31 cellular contexts compared by ENCODE assay signal in genomic region chr18:47032945-47033344, GRCh38. TPM values are rescaled to one million over a fixed set of nuclear protein-coding genes. Genes with fewer than 3 reads are reported as not detected.
DNase-seq lines count a peak whose midpoint lies in the region; FAIRE-seq and TF ChIP-seq lines count a peak whose summit lies in the region.
"Had no signal": no experiment of that assay in that cellular context is flagged by ENCODE, and none has a peak within 500 bp of the region (broad histone marks: within the 10 kb centered on the region; RNA-seq: fewer than 3 reads in every experiment).

No MANE protein-coding gene starts in this region.

- no peak overlapping the region for H2BK20ac ChIP-seq in H1 (ENCODE audit: low read length)

- peaks cover 4% of the 10 kb centered on the region for H3K36me3 Mint-ChIP-seq in neural crest cell (ENCODE audit: low read depth)
- peaks cover 3% of the 10 kb centered on the region for H3K36me3 Mint-ChIP-seq in endothelial cell (ENCODE audit: low read depth, unreplicated experiment)
- no peaks in the 10 kb centered on the region for H3K36me3 Mint-ChIP-seq in T-helper 2 cell treated with Interferon-gamma antibody and Interleukin-4, amounts not matched to agents 5 μg/mL and 100 μg/mL, for 36 hours (ENCODE audit: low read depth)
- H3K36me3 Mint-ChIP-seq: CD14-positive monocyte; CD4-positive, CD25-positive, alpha-beta regulatory T cell had no signal

- H3K4me3 Mint-ChIP-seq in neural crest cell (no peak overlapping the region), endothelial cell (ENCODE audit: unreplicated experiment) (no peak overlapping the region)
- H3K4me3 Mint-ChIP-seq in T-helper 2 cell treated with Interferon-gamma antibody and Interleukin-4, amounts not matched to agents 5 μg/mL and 100 μg/mL, for 36 hours = no peak overlapping the region
- H3K4me3 Mint-ChIP-seq: CD14-positive monocyte; CD4-positive, alpha-beta memory T cell; CD4-positive, CD25-positive, alpha-beta regulatory T cell; CD8-positive, alpha-beta memory T cell had no signal

- no peak overlapping the region for H2BK120ac ChIP-seq in H1 (replicated peaks; ENCODE audit: low read depth, low read length)

- H2AK5ac ChIP-seq in H1 (ENCODE audit: low read depth, low read length) = no peak overlapping the region

- H4K20me1 ChIP-seq in H1 (replicated peaks in 1 of 2; ENCODE audit: control insufficient read depth in 1 of 2, insufficient read depth in 2 of 2, low read length in 2 of 2) = no peaks in the 10 kb centered on the region
- H4K20me1 ChIP-seq: BLaER1 had no signal

- H3K23me2 ChIP-seq in H1 (ENCODE audit: low read depth, low read length) = no peaks in the 10 kb centered on the region

- TF ChIP-seq POLR2A in H1 (IDR thresholded peaks at IDR 0.05; ENCODE audit: control extremely low read depth in 1 of 2, low read depth in 2 of 2, low read length in 2 of 2) (no peak), GM12891 (IDR thresholded peaks at IDR 0.05; ENCODE audit: low read depth, low read length) (no peak)

- H3K9me3 Mint-ChIP-seq in neural crest cell = no peaks in the 10 kb centered on the region
- H3K9me3 Mint-ChIP-seq in endothelial cell (ENCODE audit: unreplicated experiment) = no peaks in the 10 kb centered on the region
- no peaks in the 10 kb centered on the region for H3K9me3 Mint-ChIP-seq in T-helper 2 cell treated with Interferon-gamma antibody and Interleukin-4, amounts not matched to agents 5 μg/mL and 100 μg/mL, for 36 hours

- H3K79me2 ChIP-seq in H1 (ENCODE audit: control insufficient read depth in 1 of 2, insufficient read depth in 2 of 2, low read length in 2 of 2) = no peaks in the 10 kb centered on the region

- H3K27ac Mint-ChIP-seq in neural crest cell (ENCODE audit: unreplicated experiment) = peak overlapping the region; percentile 50
- no peak overlapping the region for H3K27ac Mint-ChIP-seq in endothelial cell (ENCODE audit: unreplicated experiment)
- H3K27ac Mint-ChIP-seq in T-helper 2 cell treated with Interferon-gamma antibody and Interleukin-4, amounts not matched to agents 5 μg/mL and 100 μg/mL, for 36 hours = no peak overlapping the region
- H3K27ac Mint-ChIP-seq: CD14-positive monocyte; CD4-positive, alpha-beta memory T cell; CD4-positive, CD25-positive, alpha-beta regulatory T cell had no signal

- DNase-seq in NCI-H69 (lab: John Stamatoyannopoulos, UW) = peak; percentile 49
- DNase-seq in H1 (ENCODE audit: low read depth in 1 of 2, low spot score in 2 of 2) = no peak
- DNase-seq in neural crest cell (ENCODE audit: low read depth, low spot score) = no peak
- no peak for DNase-seq in endothelial cell (ENCODE audit: low spot score)
- DNase-seq in GM12891 (ENCODE audit: insufficient read length, low spot score) = no peak
- DNase-seq in T-helper 2 cell treated with Interferon-gamma antibody and Interleukin-4, amounts not matched to agents 5 μg/mL and 100 μg/mL, for 36 hours (ENCODE audit: low spot score) = no peak
- DNase-seq in NCI-H345 (lab: John Stamatoyannopoulos, UW) = no peak
- DNase-seq: 8988T; ACHN; BE2C; C1 segment of cervical spinal cord; CD4-positive, alpha-beta memory T cell; CD4-positive, CD25-positive, alpha-beta regulatory T cell; CD8-positive, alpha-beta memory T cell; COR-L47; DMS 273 treated with DMSO at 0.1 percent for 48 hours; DMS153; DMS53; DMS79; DND-41; EL; GDM1 had no signal

- H2BK12ac ChIP-seq in H1 (ENCODE audit: low read depth, low read length) = no peak overlapping the region

- H3K4me2 ChIP-seq in H1 (ENCODE audit: insufficient read depth in 1 of 2, low read depth in 2 of 2, low read length in 2 of 2) = no peak overlapping the region
- H3K4me2 ChIP-seq: BLaER1 had no signal

- no peak for FAIRE-seq in H1 (lab: Jason Lieb, UNC)
- no peak for FAIRE-seq in GM12891 (lab: Jason Lieb, UNC)
- FAIRE-seq: A204.1, GM12878, GM19239 had no signal

- WGBS in H1 (ENCODE audit: extremely low coverage in 1 of 2, insufficient coverage in 1 of 2, insufficient read length in 1 of 2, insufficient replicate concordance in 2 of 2, low coverage in 1 of 2, low lambda C conversion rate in 2 of 2, missing lambda C conversion rate in 1 of 2), 2 experiments = 95% methylated on average over 19 of the region's 19 CpGs; no CpG with 5 or more reads in 1 of the 2 experiments

- H3K23ac ChIP-seq in H1 (ENCODE audit: insufficient read length) = no peak overlapping the region

- H4K5ac ChIP-seq in H1 (ENCODE audit: insufficient read length, low read depth, low read length) = no peak overlapping the region

- no peak overlapping the region for H4K91ac ChIP-seq in H1 (replicated peaks; ENCODE audit: insufficient read length, low read length)

- H2BK5ac ChIP-seq in H1 (ENCODE audit: low read depth, low read length) = no peak overlapping the region

- H3K79me1 ChIP-seq in H1 (ENCODE audit: low read depth, low read length) = no peaks in the 10 kb centered on the region

- no peak overlapping the region for H2AFZ ChIP-seq in H1 (ENCODE audit: low read length)

- POLR2A ChIA-PET in H1 (lab: Charles Lee; ENCODE audit: partially characterized antibody) = no interaction called here

- H3K18ac ChIP-seq in H1 (ENCODE audit: extremely low read depth, low read length) = no peak overlapping the region

- no peak overlapping the region for H3K14ac ChIP-seq in H1 (ENCODE audit: insufficient read length)

- H4K8ac ChIP-seq in H1 (ENCODE audit: extremely low read depth, insufficient read depth, low read length) = peak overlapping the region; percentile 5; the same call in 1 of the 2 replicates

- TF ChIP-seq RAD21 in H1 (IDR thresholded peaks at IDR 0.05 in 1 of 2, conservative IDR thresholded peaks at IDR 0.05 in 1 of 2; ENCODE audit: low read depth in 2 of 2, low read length in 2 of 2) = no peak

- H3K9me3 ChIP-seq in H1 (ENCODE audit: insufficient read depth in 2 of 2, low read depth in 1 of 2, low read length in 1 of 2) = no peaks in the 10 kb centered on the region
- H3K9me3 ChIP-seq: BE2C, BLaER1 had no signal

- H3K27ac ChIP-seq in H1 (ENCODE audit: low read depth, low read length) = no peak overlapping the region
- H3K27ac ChIP-seq: BLaER1 had no signal

- no peak overlapping the region for H2BK15ac ChIP-seq in H1 (ENCODE audit: low read length)

- H3K27me3 Mint-ChIP-seq in neural crest cell (ENCODE audit: low read depth) (no peaks in the 10 kb centered on the region), endothelial cell (ENCODE audit: unreplicated experiment) (peaks cover 1% of the 10 kb centered on the region)
- peaks cover 5% of the 10 kb centered on the region for H3K27me3 Mint-ChIP-seq in T-helper 2 cell treated with Interferon-gamma antibody and Interleukin-4, amounts not matched to agents 5 μg/mL and 100 μg/mL, for 36 hours (ENCODE audit: low read depth)
- H3K27me3 Mint-ChIP-seq: CD4-positive, CD25-positive, alpha-beta regulatory T cell had no signal

- peaks cover 0 to 5% (median under 1%) of the 10 kb centered on the region in 4 experiments; a peak in 2 of 7 replicates for H3K4me1 ChIP-seq in H1 (replicated peaks in 1 of 4; ENCODE audit: control insufficient read depth in 3 of 4, insufficient read depth in 4 of 4, low read length in 3 of 4)
- H3K4me1 ChIP-seq: BE2C, BLaER1 had no signal

- CTCF ChIA-PET in H1 (lab: Charles Lee; ENCODE audit: partially characterized antibody) = interaction anchor here (1.3 kb wide), 1 partner anchor 82 kb away, joined by 3 read pairs; no protein-coding TSS in a partner anchor

- TF ChIP-seq CTCF in H1 (IDR thresholded peaks at IDR 0.05; ENCODE audit: control extremely low read depth in 1 of 3, insufficient read depth in 1 of 3, low read depth in 1 of 3, low read length in 3 of 3) (no peak), neural crest cell (conservative IDR thresholded peaks at IDR 0.05) (no peak), endothelial cell (IDR thresholded peaks at IDR 0.05; ENCODE audit: unreplicated experiment) (no peak)

- H3K27me3 ChIP-seq in H1 (replicated peaks in 1 of 4; ENCODE audit: control insufficient read depth in 3 of 4, extremely low read depth in 1 of 4, insufficient read depth in 3 of 4, low read length in 3 of 4) = no peaks in the 10 kb centered on the region
- H3K27me3 ChIP-seq: BLaER1 had no signal

- H3K4me1 Mint-ChIP-seq in neural crest cell (peaks cover 4% of the 10 kb centered on the region), endothelial cell (ENCODE audit: unreplicated experiment) (peaks cover 27% of the 10 kb centered on the region)
- H3K4me1 Mint-ChIP-seq in T-helper 2 cell treated with Interferon-gamma antibody and Interleukin-4, amounts not matched to agents 5 μg/mL and 100 μg/mL, for 36 hours (ENCODE audit: low read depth) = no peaks in the 10 kb centered on the region
- H3K4me1 Mint-ChIP-seq: CD14-positive monocyte; CD4-positive, alpha-beta memory T cell; CD4-positive, CD25-positive, alpha-beta regulatory T cell; CD8-positive, alpha-beta memory T cell had no signal

- no peak overlapping the region for H3K4ac ChIP-seq in H1 (replicated peaks; ENCODE audit: insufficient read length, low read depth, low read length)

- H3K4me3 ChIP-seq in H1 (ENCODE audit: extremely low read depth in 1 of 4, insufficient read depth in 2 of 4, low read depth in 3 of 4, low read length in 4 of 4) = no peak overlapping the region
- H3K4me3 ChIP-seq: BLaER1, GM12878 had no signal

- no peak overlapping the region for H3K9ac ChIP-seq in H1 (replicated peaks in 1 of 4; ENCODE audit: extremely low read depth in 1 of 4, low read depth in 3 of 4, low read length in 3 of 4)
- H3K9ac ChIP-seq: BLaER1 had no signal

- no peak overlapping the region for H3K56ac ChIP-seq in H1 (replicated peaks; ENCODE audit: insufficient read length, low read depth, low read length)

- no peaks in the 10 kb centered on the region for H3K36me3 ChIP-seq in H1 (ENCODE audit: control insufficient read depth in 2 of 4, insufficient read depth in 4 of 4, low read length in 3 of 4)
- H3K36me3 ChIP-seq: BE2C, BLaER1 had no signal

- TF ChIP-seq EP300 in H1 (IDR thresholded peaks at IDR 0.05; ENCODE audit: borderline replicate concordance in 1 of 2, low read depth in 2 of 2, low read length in 2 of 2) = no peak

TF ChIP-seq in H1, 55 proteins besides CTCF, POLR2A, EP300 and RAD21 (continues in another document):
- TF ChIP-seq SP4 (IDR thresholded peaks at IDR 0.05; ENCODE audit: low read length) = no peak
- TF ChIP-seq ASH2L (IDR thresholded peaks at IDR 0.05; ENCODE audit: low read length) = no peak

TF ChIP-seq in GM12891, 5 proteins besides CTCF, POLR2A, EP300 and RAD21 (continues in another document):
- no peak for TF ChIP-seq POU2F2 (IDR thresholded peaks at IDR 0.05; ENCODE audit: low read depth, low read length)

RNA-seq across cellular contexts. Expression of gene ELOA2, which starts 2.5 kb away (rescaled TPM):
- total RNA-seq in H1 (2021; fragmentation: NEBNext Ultra II Directional; extraction: Animal tissue kit (Norgen Biotek cat#: 25700)) = not detected in 2 replicates
- polyA plus RNA-seq in H1 (2011; rRNA removed) = not detected in 2 replicates
- polyA plus RNA-seq in H1 (2011; cell fraction: cytosol; rRNA removed) = not detected
- not detected for polyA plus RNA-seq in H1 (2011; cell fraction: nucleus; rRNA removed)
- polyA plus RNA-seq in H1 (2012, experiment 1 of 2) = not detected in 4 replicates
- polyA plus RNA-seq in H1 (2012, experiment 2 of 2) = not detected
- not detected for polyA plus RNA-seq in H1 (2013, experiment 1 of 2)
- polyA plus RNA-seq in H1 (2013, experiment 2 of 2) = not detected
- not detected in 2 replicates for polyA minus RNA-seq in H1 (2011; rRNA and poly(A)+ RNA removed)
- polyA minus RNA-seq in H1 (2011; cell fraction: cytosol; rRNA and poly(A)+ RNA removed) = not detected
- not detected for polyA minus RNA-seq in H1 (2011; cell fraction: nucleus; rRNA and poly(A)+ RNA removed)
- total RNA-seq in neural crest cell (not detected in 2 replicates), endothelial cell (ENCODE audit: unreplicated experiment) (not detected)
- not detected for polyA plus RNA-seq in GM12891 (2012; ENCODE audit: low read depth, missing spikeins)
- total RNA-seq: A673; CD4-positive, alpha-beta memory T cell; CD4-positive, CD25-positive, alpha-beta regulatory T cell; CD8-positive, alpha-beta memory T cell; Daoy; G401; GM12878 had no signal
- polyA plus RNA-seq: AG04450; CD14-positive monocyte; CD4-positive, alpha-beta memory T cell; CD4-positive, CD25-positive, alpha-beta regulatory T cell; CD8-positive, alpha-beta memory T cell; GM12878 had no signal
